Comparison of ENCODE assay signal across 8 cellular contexts in the genomic region with DNA sequence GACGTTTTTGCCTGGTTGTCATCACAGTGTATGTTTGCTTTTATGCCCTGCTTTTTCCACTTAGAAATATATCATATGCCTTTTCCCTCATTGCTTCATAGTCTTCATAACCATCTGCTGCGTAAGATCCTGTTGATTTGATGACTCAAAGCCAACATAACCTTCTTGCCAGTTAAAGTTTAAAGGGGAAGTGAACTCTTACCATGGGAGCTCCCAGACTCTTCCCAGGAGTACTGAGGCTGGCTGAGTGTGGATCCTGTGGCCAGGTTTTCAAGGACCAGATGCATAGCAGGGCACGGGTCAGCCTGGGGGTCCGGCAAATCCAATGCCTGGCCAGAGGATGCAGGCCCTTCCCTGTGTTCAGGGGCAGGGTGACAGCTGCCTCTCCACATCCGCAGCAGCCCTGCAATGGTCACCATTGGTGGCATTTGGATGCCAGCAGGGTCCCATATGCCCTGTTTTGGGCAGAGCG. TPM values are rescaled to one million over a fixed set of nuclear protein-coding genes. Genes with fewer than 3 reads are reported as not detected.
DNase-seq lines count a peak whose midpoint lies in the region; ATAC-seq and TF ChIP-seq lines count a peak whose summit lies in the region.

No MANE protein-coding gene starts in this region.

- H3K27me3 ChIP-seq in sigmoid colon: no peaks in the 10 kb centered on the region

- DNase-seq in GDM1 (lab: John Stamatoyannopoulos, UW) (peak; percentile 29), SIG-M5 treated with dmso at 0.1 percent for 504 hours (lab: John Stamatoyannopoulos, UW; ENCODE audit: unreplicated experiment) (peak; percentile 98), fibroblast of mammary gland (ENCODE audit: low read depth) (peak; percentile 95), sigmoid colon (no peak), activated gamma-delta T cell treated with Interleukin-2 at 50 U/mL for 16 hours (no peak), NCI-H69 (lab: John Stamatoyannopoulos, UW) (no peak)

- peak overlapping the region; percentile 50 to 73 (median 66) for H3K27ac ChIP-seq in sigmoid colon

- H3K36me3 ChIP-seq in sigmoid colon: no peaks in the 10 kb centered on the region

- no peak for TF ChIP-seq POLR2A in sigmoid colon (IDR thresholded peaks at IDR 0.05)

- ATAC-seq in HG03025 (IDR thresholded peaks at IDR 0.05; ENCODE audit: low FRiP score, unreplicated experiment) (no peak), HG03457 (IDR thresholded peaks at IDR 0.05; ENCODE audit: unreplicated experiment) (no peak)

- TF ChIP-seq CTCF in fibroblast of mammary gland (conservative IDR thresholded peaks at IDR 0.05; ENCODE audit: control insufficient read depth, insufficient read depth, low read depth, low read length) (no peak), sigmoid colon (IDR thresholded peaks at IDR 0.05) (no peak)

- peaks cover 0 to 46% (median 34%) of the 10 kb centered on the region in 4 donors for H3K4me1 ChIP-seq in sigmoid colon

- no peak overlapping the region for H3K4me3 ChIP-seq in fibroblast of mammary gland (ENCODE audit: control insufficient read depth, low read depth, low read length)
- H3K4me3 ChIP-seq in sigmoid colon: no peak overlapping the region

- peak in 2 of 4 donors; percentile 55 to 75 for TF ChIP-seq EP300 in sigmoid colon (IDR thresholded peaks at IDR 0.05)

- intact Hi-C loops in sigmoid colon (cut with DNase I): no loop called here

- WGBS in sigmoid colon, 2 donors: 52 to 64% methylated on average over 6 of the region's 6 CpGs

- no peaks in the 10 kb centered on the region for H3K9me3 ChIP-seq in sigmoid colon

RNA-seq across cellular contexts. Expression of gene SACM1L, which starts 42.0 kb away (rescaled TPM):
- 10 to 100 TPM; 38.5 to 44.6 (median 40.4) TPM for total RNA-seq in sigmoid colon
- 10 to 100 TPM; 21.6 to 36.3 (median 23.7) TPM for polyA plus RNA-seq in sigmoid colon

RNA-seq across cellular contexts. Expression of gene LIMD1, which starts 52.6 kb away (rescaled TPM):
- total RNA-seq in sigmoid colon: 10 to 100 TPM; 12.2 to 19.9 (median 13.2) TPM
- 10 to 100 TPM in 1 of 3 donors, 1 to 10 TPM in 2; 3.0 to 13.2 (median 3.2) TPM for polyA plus RNA-seq in sigmoid colon

Comparison
In these comparisons a context has a peak if more than half of its experiments do, and no peak if none do; other contexts are left out.
1. DNase-seq: peak in GDM1 (single experiment), SIG-M5 treated with dmso at 0.1 percent for 504 hours (single experiment) and fibroblast of mammary gland (single experiment); none in sigmoid colon (single experiment), activated gamma-delta T cell treated with Interleukin-2 at 50 U/mL for 16 hours (single experiment) and NCI-H69 (single experiment).